9 cellular contexts compared by ENCODE assay signal in genomic region chr12:749871-750270, GRCh38. TPM values are rescaled to one million over a fixed set of nuclear protein-coding genes. Genes with fewer than 3 reads are reported as not detected.
DNase-seq lines count a peak whose midpoint lies in the region; ATAC-seq, FAIRE-seq and TF ChIP-seq lines count a peak whose summit lies in the region.
"Had no signal": no experiment of that assay in that cellular context is flagged by ENCODE, and none has a peak within 500 bp of the region (broad histone marks: within the 10 kb centered on the region; RNA-seq: fewer than 3 reads in every experiment).

No MANE protein-coding gene starts in this region.

- no peak for TF ChIP-seq POLR2A in gastroesophageal sphincter (IDR thresholded peaks at IDR 0.05)

- TF ChIP-seq CTCF in D721Med (IDR thresholded peaks at IDR 0.05; ENCODE audit: insufficient read depth, missing control alignments) (no peak), HEK293 (tag by site-specific recombination; IDR thresholded peaks at IDR 0.05) (no peak), gastroesophageal sphincter (IDR thresholded peaks at IDR 0.05) (no peak)

- H3K4me3 ChIP-seq in HEK293 (ENCODE audit: low read depth, low read length): no peak overlapping the region
- no peak overlapping the region; the same call in 1 of the 2 replicates for H3K4me3 ChIP-seq in SJCRH30
- no peak overlapping the region for H3K4me3 ChIP-seq in gastroesophageal sphincter

- H3K27ac ChIP-seq in HEK293 (ENCODE audit: extremely low read depth, low read depth, low read length) (no peak overlapping the region), SJCRH30 (no peak overlapping the region), gastroesophageal sphincter (peak overlapping the region in 2 of 4 donors; percentile 97 to 99)

- no peaks in the 10 kb centered on the region; the same call in 1 of the 2 replicates for H3K4me1 ChIP-seq in HEK293 (ENCODE audit: control insufficient read depth, insufficient read depth, low read length)
- H3K4me1 ChIP-seq in SJCRH30: peaks cover 5% of the 10 kb centered on the region
- peaks cover 0 to 18% (median 3%) of the 10 kb centered on the region in 3 donors for H3K4me1 ChIP-seq in gastroesophageal sphincter

- H3K4me3 Mint-ChIP-seq in naive thymus-derived CD8-positive, alpha-beta T cell: peak overlapping the region in 8 of 10 donors; percentile 38 to 81 (median 60)

- H3K9me3 ChIP-seq in HEK293 (ENCODE audit: control insufficient read depth, insufficient read depth, low read depth, low read length): no peaks in the 10 kb centered on the region
- no peaks in the 10 kb centered on the region for H3K9me3 ChIP-seq in SJCRH30 (replicated peaks)
- H3K9me3 ChIP-seq in gastroesophageal sphincter: no peaks in the 10 kb centered on the region
- H3K9me3 ChIP-seq: thoracic aorta had no signal

- CTCF ChIA-PET in HEK293 (lab: Yijun Ruan, JAX): interaction anchor here (0.6 to 6.4 kb wide), 13 partner anchors 14 to 199 kb away, joined by 5 to 65 read pairs (median 7); partner anchors contain the start of gene RAD52

- no peaks in the 10 kb centered on the region for H3K36me3 Mint-ChIP-seq in naive thymus-derived CD8-positive, alpha-beta T cell

- TF ChIP-seq EP300 in gastroesophageal sphincter (IDR thresholded peaks at IDR 0.05): no peak

- H3K27me3 Mint-ChIP-seq in naive thymus-derived CD8-positive, alpha-beta T cell: no peaks in the 10 kb centered on the region

- POLR2A ChIA-PET in HEK293 (lab: Yijun Ruan, JAX): interaction anchor here (3.0 to 3.3 kb wide), 2 partner anchors 174 to 180 kb away, joined by 11 to 26 read pairs; no protein-coding TSS in a partner anchor
- POLR2A ChIA-PET in naive thymus-derived CD8-positive, alpha-beta T cell (lab: Charles Lee): interaction anchor here (0.5 to 5.8 kb wide), 5 partner anchors 13 to 186 kb away, joined by 4 to 85 read pairs (median 53); no protein-coding TSS in a partner anchor

- FAIRE-seq in D721Med (lab: Jason Lieb, UNC): peak; percentile 79
- FAIRE-seq in TTC549 (lab: Jason Lieb, UNC): peak; percentile 15

- ATAC-seq in naive thymus-derived CD8-positive, alpha-beta T cell: no peak
- no peak for ATAC-seq in GM21723 (IDR thresholded peaks at IDR 0.05; ENCODE audit: unreplicated experiment)
- ATAC-seq in HG02884 (IDR thresholded peaks at IDR 0.05; ENCODE audit: unreplicated experiment): no peak
- ATAC-seq in gastroesophageal sphincter: no peak

- no peaks in the 10 kb centered on the region for H3K9me3 Mint-ChIP-seq in naive thymus-derived CD8-positive, alpha-beta T cell

- H3K36me3 ChIP-seq in HEK293 (ENCODE audit: control insufficient read depth in 2 of 2, insufficient read depth in 1 of 2, low read length in 2 of 2) (peaks cover 0 to 10% of the 10 kb centered on the region in 2 experiments; a peak in 1 of 3 replicates), SJCRH30 (peaks cover 2% of the 10 kb centered on the region; the same call in 1 of the 2 replicates), gastroesophageal sphincter (no peaks in the 10 kb centered on the region)
- H3K36me3 ChIP-seq: thoracic aorta had no signal

- peak overlapping the region in 7 of 10 donors; percentile 20 to 91 (median 79) for H3K27ac Mint-ChIP-seq in naive thymus-derived CD8-positive, alpha-beta T cell

- DNase-seq in D721Med (ENCODE audit: insufficient read length, low spot score) (no peak), SJCRH30 (no peak)
- DNase-seq in naive thymus-derived CD8-positive, alpha-beta T cell: no peak

- WGBS in gastroesophageal sphincter (ENCODE audit: low coverage in 1 of 2), 2 donors: 75 to 90% methylated on average over 1 of the region's 1 CpG

- H3K27me3 ChIP-seq in SJCRH30: no peaks in the 10 kb centered on the region
- H3K27me3 ChIP-seq in gastroesophageal sphincter: no peaks in the 10 kb centered on the region

- peaks cover 8 to 24% (median 13%) of the 10 kb centered on the region in 4 donors for H3K4me1 Mint-ChIP-seq in naive thymus-derived CD8-positive, alpha-beta T cell

TF ChIP-seq in HEK293, 187 proteins besides CTCF, POLR2A, EP300 and RAD21:
- TF ChIP-seq PRDM6 (tag by site-specific recombination; IDR thresholded peaks at IDR 0.05): peak; percentile 31; the same call in 1 of the 2 replicates
- TF ChIP-seq REST (tag by site-specific recombination; IDR thresholded peaks at IDR 0.05): no peak
- no peak for TF ChIP-seq ZNF510 (tag by site-specific recombination; IDR thresholded peaks at IDR 0.05; ENCODE audit: insufficient replicate concordance)
- peak; percentile 50; the same call in 1 of the 2 replicates for TF ChIP-seq PRDM10 (tag by site-specific recombination; IDR thresholded peaks at IDR 0.05)

RNA-seq across cellular contexts. Expression of gene WNK1, which starts 2.5 kb away (rescaled TPM):
- total RNA-seq in naive thymus-derived CD8-positive, alpha-beta T cell: 100 to 1,000 TPM; 142 to 158 TPM
- 10 to 100 TPM; 19.5 to 31.0 (median 26.7) TPM for polyA plus RNA-seq in naive thymus-derived CD8-positive, alpha-beta T cell
- total RNA-seq in SJCRH30 (2014; rRNA removed; shearing (Covaris generic)): 83.3 and 88.8 TPM in 2 replicates
- total RNA-seq in gastroesophageal sphincter: 100 to 1,000 TPM; 109 to 245 (median 135) TPM
